In genomic region chr20:17327185-17327780, GRCh38 we compare ENCODE assay signal across 21 cellular contexts.
A peak's percentile ranks its signal among the peaks of the same experiment; 100 is the strongest.
DNase-seq lines count a peak whose midpoint lies in the region; ATAC-seq and TF ChIP-seq lines count a peak whose summit lies in the region.
"Had no signal": no experiment of that assay in that cellular context is flagged by ENCODE, and none has a peak within 500 bp of the region (broad histone marks: within the 10 kb centered on the region; RNA-seq: fewer than 3 reads in every experiment).

No MANE protein-coding gene starts in this region.

- no peaks in the 10 kb centered on the region for H4K20me1 ChIP-seq in neural progenitor cell (ENCODE audit: low read depth)

- H3K27ac ChIP-seq in neural progenitor cell = no peak overlapping the region
- H3K27ac ChIP-seq: cardiac muscle cell, pancreas, suprapubic skin had no signal

- no peaks in the 10 kb centered on the region for H3K79me2 ChIP-seq in neural progenitor cell (ENCODE audit: low read depth)

- H3K27me3 ChIP-seq in neural progenitor cell = no peaks in the 10 kb centered on the region
- H3K27me3 ChIP-seq: cardiac muscle cell had no signal

- peaks cover 11% of the 10 kb centered on the region for H3K4me1 Mint-ChIP-seq in neural progenitor cell
- H3K4me1 Mint-ChIP-seq: naive thymus-derived CD4-positive, alpha-beta T cell had no signal

- no peaks in the 10 kb centered on the region for H3K27me3 Mint-ChIP-seq in neural progenitor cell (ENCODE audit: insufficient read depth, low read depth)

- H3K9me3 ChIP-seq in neural progenitor cell (ENCODE audit: low read depth) = no peaks in the 10 kb centered on the region
- H3K9me3 ChIP-seq: pancreas, suprapubic skin had no signal

- H3K4me3 Mint-ChIP-seq in neural progenitor cell = no peak overlapping the region
- H3K4me3 Mint-ChIP-seq: activated CD4-positive, alpha-beta memory T cell treated with anti-CD3 and anti-CD28 coated beads for 36 hours; CD8-positive, alpha-beta T cell; naive thymus-derived CD4-positive, alpha-beta T cell had no signal

- H3K4me3 ChIP-seq in neural progenitor cell = no peak overlapping the region
- H3K4me3 ChIP-seq: cardiac muscle cell, pancreas, suprapubic skin had no signal

- H3K9me3 Mint-ChIP-seq in neural progenitor cell = no peaks in the 10 kb centered on the region
- H3K9me3 Mint-ChIP-seq: activated CD4-positive, alpha-beta memory T cell treated with anti-CD3 and anti-CD28 coated beads for 36 hours; CD8-positive, alpha-beta T cell had no signal

- no peaks in the 10 kb centered on the region for H3K4me1 ChIP-seq in neural progenitor cell
- H3K4me1 ChIP-seq: pancreas, suprapubic skin had no signal

- DNase-seq in G401 (ENCODE audit: low spot score) = peak; percentile 73
- peak; percentile 25 to 43 for DNase-seq in NCI-H1930 (lab: John Stamatoyannopoulos, UW)
- peak; percentile 61 for DNase-seq in cerebellar cortex (ENCODE audit: low spot score)
- peak; percentile 22 for DNase-seq in neural progenitor cell (ENCODE audit: low spot score)
- no peak for DNase-seq in activated naive CD4-positive, alpha-beta T cell (lab: John Stamatoyannopoulos, UW)
- no peak for DNase-seq in middle frontal gyrus (ENCODE audit: extremely low spot score, low spot score)
- DNase-seq: activated CD4-positive, alpha-beta memory T cell treated with anti-CD3 and anti-CD28 coated beads for 36 hours; activated CD4-positive, CD25-positive, alpha-beta regulatory T cell; activated T-cell treated with anti-CD3 and anti-CD28 coated beads for 4 hours; amniotic stem cell; CD8-positive, alpha-beta T cell; mesendoderm; naive thymus-derived CD4-positive, alpha-beta T cell; NCI-H1105 treated with DMSO at 0.1 percent for 48 hours; NCI-H446; pancreas had no signal

- ATAC-seq in GM18907 (IDR thresholded peaks at IDR 0.05; ENCODE audit: unreplicated experiment) = no peak
- ATAC-seq: CD8-positive, alpha-beta T cell; HCT116; naive thymus-derived CD4-positive, alpha-beta T cell; SK-N-SH treated with all-trans-retinoic acid at 6 μM for 48 hours had no signal

- H3K36me3 Mint-ChIP-seq in neural progenitor cell = no peaks in the 10 kb centered on the region
- H3K36me3 Mint-ChIP-seq: activated CD4-positive, alpha-beta memory T cell treated with anti-CD3 and anti-CD28 coated beads for 36 hours; CD8-positive, alpha-beta T cell; naive thymus-derived CD4-positive, alpha-beta T cell had no signal

- no peaks in the 10 kb centered on the region for H3F3A ChIP-seq in neural progenitor cell (ENCODE audit: low read depth)

- H3K4me2 ChIP-seq in neural progenitor cell = no peak overlapping the region

- H3K27ac Mint-ChIP-seq in neural progenitor cell = no peak overlapping the region
- H3K27ac Mint-ChIP-seq: activated CD4-positive, alpha-beta memory T cell treated with anti-CD3 and anti-CD28 coated beads for 36 hours; CD8-positive, alpha-beta T cell; naive thymus-derived CD4-positive, alpha-beta T cell had no signal

- H3K9ac ChIP-seq in neural progenitor cell = no peak overlapping the region

- no peaks in the 10 kb centered on the region for H3K36me3 ChIP-seq in neural progenitor cell
- H3K36me3 ChIP-seq: cardiac muscle cell, pancreas, suprapubic skin had no signal

- H2AFZ ChIP-seq in neural progenitor cell (replicated peaks) = peak overlapping the region; percentile 59

- no peak for TF ChIP-seq CTCF in neural progenitor cell (IDR thresholded peaks at IDR 0.05)

- in situ Hi-C loops in G401 (cut with HindIII; ENCODE audit: low sequenced_read_pairs) = no loop called here

Comparison
In these comparisons a context has a peak if more than half of its experiments do, and no peak if none do; other contexts are left out.
1. DNase-seq: peak in G401 (single experiment), NCI-H1930 (2 of 2), cerebellar cortex (single experiment) and neural progenitor cell (single experiment); none in activated naive CD4-positive, alpha-beta T cell (0 of 4) and middle frontal gyrus (single experiment).